1 cellular context compared by ENCODE assay signal in the genomic region with DNA sequence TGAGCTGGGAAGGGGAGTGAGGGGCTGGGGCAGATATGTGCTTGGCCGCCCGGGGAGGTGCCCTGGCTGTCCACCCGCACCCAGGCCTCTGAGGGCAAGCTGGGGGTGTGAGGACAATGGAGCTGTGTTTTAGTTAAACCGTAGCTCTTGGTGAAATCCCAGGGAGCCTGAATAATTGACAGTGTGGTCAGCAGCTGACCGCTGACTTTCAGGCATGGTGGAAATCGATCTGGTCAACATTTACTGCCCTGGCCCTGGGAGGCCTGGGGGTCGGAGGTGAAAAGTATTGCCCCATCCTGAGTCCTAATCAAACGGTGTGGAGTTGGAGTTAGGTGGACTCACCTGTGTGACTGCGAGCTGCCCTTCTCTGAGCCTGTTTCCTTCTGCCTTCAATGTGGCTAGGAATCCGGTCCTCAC.
TF ChIP-seq lines count a peak whose summit lies in the region.

No MANE protein-coding gene starts in this region.

TF ChIP-seq in HepG2, 621 proteins besides CTCF, POLR2A, EP300 and RAD21 (continued from another document and continues in another):
- TF ChIP-seq, protein P1, sequence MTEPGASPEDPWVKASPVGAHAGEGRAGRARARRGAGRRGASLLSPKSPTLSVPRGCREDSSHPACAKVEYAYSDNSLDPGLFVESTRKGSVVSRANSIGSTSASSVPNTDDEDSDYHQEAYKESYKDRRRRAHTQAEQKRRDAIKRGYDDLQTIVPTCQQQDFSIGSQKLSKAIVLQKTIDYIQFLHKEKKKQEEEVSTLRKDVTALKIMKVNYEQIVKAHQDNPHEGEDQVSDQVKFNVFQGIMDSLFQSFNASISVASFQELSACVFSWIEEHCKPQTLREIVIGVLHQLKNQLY (CRISPR knock-in tag; IDR thresholded peaks at IDR 0.05) = peak; percentile 69; the same call in 1 of the 2 replicates
- TF ChIP-seq SP4 (CRISPR knock-in tag; IDR thresholded peaks at IDR 0.05) = peak; percentile 60; the same call in 1 of the 2 replicates
- TF ChIP-seq RXRB (CRISPR knock-in tag; IDR thresholded peaks at IDR 0.05; ENCODE audit: borderline replicate concordance) = peak; percentile 90
- TF ChIP-seq CC2D1A (CRISPR knock-in tag; IDR thresholded peaks at IDR 0.05) = no peak
- TF ChIP-seq ZNF75D (CRISPR knock-in tag; IDR thresholded peaks at IDR 0.05; ENCODE audit: borderline replicate concordance) = no peak
- TF ChIP-seq NR2F2 (IDR thresholded peaks at IDR 0.05; ENCODE audit: borderline replicate concordance, low read depth) = peak; percentile 98
- no peak for TF ChIP-seq ZNF496 (CRISPR knock-in tag; IDR thresholded peaks at IDR 0.05; ENCODE audit: insufficient replicate concordance)
- no peak for TF ChIP-seq ZNF33B (CRISPR knock-in tag; IDR thresholded peaks at IDR 0.05)
- TF ChIP-seq SMC3 (IDR thresholded peaks at IDR 0.05; ENCODE audit: low read length) = 0 out of 2 replicates have a peak, but pooled peaks have one; percentile 12
- TF ChIP-seq, protein P2, sequence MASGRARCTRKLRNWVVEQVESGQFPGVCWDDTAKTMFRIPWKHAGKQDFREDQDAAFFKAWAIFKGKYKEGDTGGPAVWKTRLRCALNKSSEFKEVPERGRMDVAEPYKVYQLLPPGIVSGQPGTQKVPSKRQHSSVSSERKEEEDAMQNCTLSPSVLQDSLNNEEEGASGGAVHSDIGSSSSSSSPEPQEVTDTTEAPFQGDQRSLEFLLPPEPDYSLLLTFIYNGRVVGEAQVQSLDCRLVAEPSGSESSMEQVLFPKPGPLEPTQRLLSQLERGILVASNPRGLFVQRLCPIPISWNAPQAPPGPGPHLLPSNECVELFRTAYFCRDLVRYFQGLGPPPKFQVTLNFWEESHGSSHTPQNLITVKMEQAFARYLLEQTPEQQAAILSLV (CRISPR knock-in tag; IDR thresholded peaks at IDR 0.05; ENCODE audit: borderline replicate concordance) = peak; percentile 62; the same call in 1 of the 2 replicates
- peak; percentile 83 for TF ChIP-seq FOSL2 (CRISPR knock-in tag; IDR thresholded peaks at IDR 0.05)
- TF ChIP-seq, protein P3, sequence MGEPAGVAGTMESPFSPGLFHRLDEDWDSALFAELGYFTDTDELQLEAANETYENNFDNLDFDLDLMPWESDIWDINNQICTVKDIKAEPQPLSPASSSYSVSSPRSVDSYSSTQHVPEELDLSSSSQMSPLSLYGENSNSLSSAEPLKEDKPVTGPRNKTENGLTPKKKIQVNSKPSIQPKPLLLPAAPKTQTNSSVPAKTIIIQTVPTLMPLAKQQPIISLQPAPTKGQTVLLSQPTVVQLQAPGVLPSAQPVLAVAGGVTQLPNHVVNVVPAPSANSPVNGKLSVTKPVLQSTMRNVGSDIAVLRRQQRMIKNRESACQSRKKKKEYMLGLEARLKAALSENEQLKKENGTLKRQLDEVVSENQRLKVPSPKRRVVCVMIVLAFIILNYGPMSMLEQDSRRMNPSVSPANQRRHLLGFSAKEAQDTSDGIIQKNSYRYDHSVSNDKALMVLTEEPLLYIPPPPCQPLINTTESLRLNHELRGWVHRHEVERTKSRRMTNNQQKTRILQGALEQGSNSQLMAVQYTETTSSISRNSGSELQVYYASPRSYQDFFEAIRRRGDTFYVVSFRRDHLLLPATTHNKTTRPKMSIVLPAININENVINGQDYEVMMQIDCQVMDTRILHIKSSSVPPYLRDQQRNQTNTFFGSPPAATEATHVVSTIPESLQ (CRISPR knock-in tag; conservative IDR thresholded peaks at IDR 0.05) = no peak
- peak; percentile 65; the same call in 1 of the 2 replicates for TF ChIP-seq TBX3 (IDR thresholded peaks at IDR 0.05; ENCODE audit: borderline replicate concordance)
- TF ChIP-seq, protein P4, sequence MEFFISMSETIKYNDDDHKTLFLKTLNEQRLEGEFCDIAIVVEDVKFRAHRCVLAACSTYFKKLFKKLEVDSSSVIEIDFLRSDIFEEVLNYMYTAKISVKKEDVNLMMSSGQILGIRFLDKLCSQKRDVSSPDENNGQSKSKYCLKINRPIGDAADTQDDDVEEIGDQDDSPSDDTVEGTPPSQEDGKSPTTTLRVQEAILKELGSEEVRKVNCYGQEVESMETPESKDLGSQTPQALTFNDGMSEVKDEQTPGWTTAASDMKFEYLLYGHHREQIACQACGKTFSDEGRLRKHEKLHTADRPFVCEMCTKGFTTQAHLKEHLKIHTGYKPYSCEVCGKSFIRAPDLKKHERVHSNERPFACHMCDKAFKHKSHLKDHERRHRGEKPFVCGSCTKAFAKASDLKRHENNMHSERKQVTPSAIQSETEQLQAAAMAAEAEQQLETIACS (CRISPR knock-in tag; IDR thresholded peaks at IDR 0.05) = no peak
- 0 out of 2 replicates have a peak, but pooled peaks have one; percentile 14 for TF ChIP-seq GATAD1 (CRISPR knock-in tag; IDR thresholded peaks at IDR 0.05)
- TF ChIP-seq HMG20B (CRISPR knock-in tag; conservative IDR thresholded peaks at IDR 0.05) = peak; percentile 64; the same call in 1 of the 2 replicates
- no peak; the same call in 1 of the 2 replicates for TF ChIP-seq ARNT2 (CRISPR knock-in tag; IDR thresholded peaks at IDR 0.05; ENCODE audit: low read depth)
- TF ChIP-seq, protein P5, sequence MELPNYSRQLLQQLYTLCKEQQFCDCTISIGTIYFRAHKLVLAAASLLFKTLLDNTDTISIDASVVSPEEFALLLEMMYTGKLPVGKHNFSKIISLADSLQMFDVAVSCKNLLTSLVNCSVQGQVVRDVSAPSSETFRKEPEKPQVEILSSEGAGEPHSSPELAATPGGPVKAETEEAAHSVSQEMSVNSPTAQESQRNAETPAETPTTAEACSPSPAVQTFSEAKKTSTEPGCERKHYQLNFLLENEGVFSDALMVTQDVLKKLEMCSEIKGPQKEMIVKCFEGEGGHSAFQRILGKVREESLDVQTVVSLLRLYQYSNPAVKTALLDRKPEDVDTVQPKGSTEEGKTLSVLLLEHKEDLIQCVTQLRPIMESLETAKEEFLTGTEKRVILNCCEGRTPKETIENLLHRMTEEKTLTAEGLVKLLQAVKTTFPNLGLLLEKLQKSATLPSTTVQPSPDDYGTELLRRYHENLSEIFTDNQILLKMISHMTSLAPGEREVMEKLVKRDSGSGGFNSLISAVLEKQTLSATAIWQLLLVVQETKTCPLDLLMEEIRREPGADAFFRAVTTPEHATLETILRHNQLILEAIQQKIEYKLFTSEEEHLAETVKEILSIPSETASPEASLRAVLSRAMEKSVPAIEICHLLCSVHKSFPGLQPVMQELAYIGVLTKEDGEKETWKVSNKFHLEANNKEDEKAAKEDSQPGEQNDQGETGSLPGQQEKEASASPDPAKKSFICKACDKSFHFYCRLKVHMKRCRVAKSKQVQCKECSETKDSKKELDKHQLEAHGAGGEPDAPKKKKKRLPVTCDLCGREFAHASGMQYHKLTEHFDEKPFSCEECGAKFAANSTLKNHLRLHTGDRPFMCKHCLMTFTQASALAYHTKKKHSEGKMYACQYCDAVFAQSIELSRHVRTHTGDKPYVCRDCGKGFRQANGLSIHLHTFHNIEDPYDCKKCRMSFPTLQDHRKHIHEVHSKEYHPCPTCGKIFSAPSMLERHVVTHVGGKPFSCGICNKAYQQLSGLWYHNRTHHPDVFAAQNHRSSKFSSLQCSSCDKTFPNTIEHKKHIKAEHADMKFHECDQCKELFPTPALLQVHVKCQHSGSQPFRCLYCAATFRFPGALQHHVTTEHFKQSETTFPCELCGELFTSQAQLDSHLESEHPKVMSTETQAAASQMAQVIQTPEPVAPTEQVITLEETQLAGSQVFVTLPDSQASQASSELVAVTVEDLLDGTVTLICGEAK (IDR thresholded peaks at IDR 0.05) = no peak
- TF ChIP-seq, protein P5 (CRISPR knock-in tag; IDR thresholded peaks at IDR 0.05) = peak; percentile 54; the same call in 1 of the 2 replicates
- TF ChIP-seq ZSCAN30 (CRISPR knock-in tag; IDR thresholded peaks at IDR 0.05) = no peak
- peak; percentile 90; the same call in 1 of the 2 replicates for TF ChIP-seq ZNF292 (CRISPR knock-in tag; IDR thresholded peaks at IDR 0.05; ENCODE audit: borderline replicate concordance, low read depth)
- TF ChIP-seq SNAPC2 (CRISPR knock-in tag; IDR thresholded peaks at IDR 0.05) = no peak
- TF ChIP-seq, protein P6, sequence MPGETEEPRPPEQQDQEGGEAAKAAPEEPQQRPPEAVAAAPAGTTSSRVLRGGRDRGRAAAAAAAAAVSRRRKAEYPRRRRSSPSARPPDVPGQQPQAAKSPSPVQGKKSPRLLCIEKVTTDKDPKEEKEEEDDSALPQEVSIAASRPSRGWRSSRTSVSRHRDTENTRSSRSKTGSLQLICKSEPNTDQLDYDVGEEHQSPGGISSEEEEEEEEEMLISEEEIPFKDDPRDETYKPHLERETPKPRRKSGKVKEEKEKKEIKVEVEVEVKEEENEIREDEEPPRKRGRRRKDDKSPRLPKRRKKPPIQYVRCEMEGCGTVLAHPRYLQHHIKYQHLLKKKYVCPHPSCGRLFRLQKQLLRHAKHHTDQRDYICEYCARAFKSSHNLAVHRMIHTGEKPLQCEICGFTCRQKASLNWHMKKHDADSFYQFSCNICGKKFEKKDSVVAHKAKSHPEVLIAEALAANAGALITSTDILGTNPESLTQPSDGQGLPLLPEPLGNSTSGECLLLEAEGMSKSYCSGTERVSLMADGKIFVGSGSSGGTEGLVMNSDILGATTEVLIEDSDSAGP (CRISPR knock-in tag; IDR thresholded peaks at IDR 0.05; ENCODE audit: borderline replicate concordance) = peak; percentile 76
- TF ChIP-seq ZNF772 (CRISPR knock-in tag; IDR thresholded peaks at IDR 0.05) = peak; percentile 96
- TF ChIP-seq SIN3A (IDR thresholded peaks at IDR 0.05; ENCODE audit: borderline replicate concordance, low read depth, low read length) = no peak
- TF ChIP-seq ZNF891 (CRISPR knock-in tag; IDR thresholded peaks at IDR 0.05) = no peak
- TF ChIP-seq, protein P7, sequence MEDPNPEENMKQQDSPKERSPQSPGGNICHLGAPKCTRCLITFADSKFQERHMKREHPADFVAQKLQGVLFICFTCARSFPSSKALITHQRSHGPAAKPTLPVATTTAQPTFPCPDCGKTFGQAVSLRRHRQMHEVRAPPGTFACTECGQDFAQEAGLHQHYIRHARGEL (CRISPR knock-in tag; IDR thresholded peaks at IDR 0.05) = no peak
- TF ChIP-seq ISX (CRISPR knock-in tag; conservative IDR thresholded peaks at IDR 0.05) = no peak
- TF ChIP-seq ZNF564 (CRISPR knock-in tag; IDR thresholded peaks at IDR 0.05) = peak; percentile 62; the same call in 1 of the 2 replicates
- no peak for TF ChIP-seq ZNF510 (CRISPR knock-in tag; IDR thresholded peaks at IDR 0.05; ENCODE audit: low read depth)
- no peak for TF ChIP-seq SRF (IDR thresholded peaks at IDR 0.05; ENCODE audit: low read depth, low read length)
- no peak for TF ChIP-seq ZNF143 (CRISPR knock-in tag; IDR thresholded peaks at IDR 0.05)
- 0 out of 2 replicates have a peak, but pooled peaks have one; percentile 28 for TF ChIP-seq ZNF709 (CRISPR knock-in tag; IDR thresholded peaks at IDR 0.05)
- no peak for TF ChIP-seq SNRNP70 (IDR thresholded peaks at IDR 0.05; ENCODE audit: low read depth, low read length)
- no peak; the same call in 1 of the 2 replicates for TF ChIP-seq ZNF460 (CRISPR knock-in tag; IDR thresholded peaks at IDR 0.05; ENCODE audit: borderline replicate concordance)
- TF ChIP-seq DR1 (CRISPR knock-in tag; IDR thresholded peaks at IDR 0.05) = no peak
- TF ChIP-seq, protein P8, sequence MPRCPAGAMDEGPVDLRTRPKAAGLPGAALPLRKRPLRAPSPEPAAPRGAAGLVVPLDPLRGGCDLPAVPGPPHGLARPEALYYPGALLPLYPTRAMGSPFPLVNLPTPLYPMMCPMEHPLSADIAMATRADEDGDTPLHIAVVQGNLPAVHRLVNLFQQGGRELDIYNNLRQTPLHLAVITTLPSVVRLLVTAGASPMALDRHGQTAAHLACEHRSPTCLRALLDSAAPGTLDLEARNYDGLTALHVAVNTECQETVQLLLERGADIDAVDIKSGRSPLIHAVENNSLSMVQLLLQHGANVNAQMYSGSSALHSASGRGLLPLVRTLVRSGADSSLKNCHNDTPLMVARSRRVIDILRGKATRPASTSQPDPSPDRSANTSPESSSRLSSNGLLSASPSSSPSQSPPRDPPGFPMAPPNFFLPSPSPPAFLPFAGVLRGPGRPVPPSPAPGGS (CRISPR knock-in tag; IDR thresholded peaks at IDR 0.05) = peak; percentile 26; the same call in 1 of the 2 replicates
- TF ChIP-seq ZNF557 (CRISPR knock-in tag; IDR thresholded peaks at IDR 0.05) = no peak
- TF ChIP-seq ZNF780A (CRISPR knock-in tag; IDR thresholded peaks at IDR 0.05) = no peak
- TF ChIP-seq MYNN (CRISPR knock-in tag; IDR thresholded peaks at IDR 0.05; ENCODE audit: low read depth) = no peak
- TF ChIP-seq KLF6 (CRISPR knock-in tag; IDR thresholded peaks at IDR 0.05) = no peak
- TF ChIP-seq ZFP82 (CRISPR knock-in tag; IDR thresholded peaks at IDR 0.05; ENCODE audit: borderline replicate concordance) = no peak
- TF ChIP-seq FOXK1 (CRISPR knock-in tag; IDR thresholded peaks at IDR 0.05; ENCODE audit: borderline replicate concordance, low read depth) = peak; percentile 40; the same call in 1 of the 2 replicates
- TF ChIP-seq, protein P9, sequence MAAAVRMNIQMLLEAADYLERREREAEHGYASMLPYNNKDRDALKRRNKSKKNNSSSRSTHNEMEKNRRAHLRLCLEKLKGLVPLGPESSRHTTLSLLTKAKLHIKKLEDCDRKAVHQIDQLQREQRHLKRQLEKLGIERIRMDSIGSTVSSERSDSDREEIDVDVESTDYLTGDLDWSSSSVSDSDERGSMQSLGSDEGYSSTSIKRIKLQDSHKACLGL (CRISPR knock-in tag; IDR thresholded peaks at IDR 0.05) = no peak
- no peak for TF ChIP-seq MED13 (CRISPR knock-in tag; IDR thresholded peaks at IDR 0.05)
- no peak for TF ChIP-seq ZNF724P (CRISPR knock-in tag; IDR thresholded peaks at IDR 0.05; ENCODE audit: borderline replicate concordance)
- no peak for TF ChIP-seq ATRX (CRISPR knock-in tag; IDR thresholded peaks at IDR 0.05; ENCODE audit: borderline replicate concordance)
- TF ChIP-seq SPEN (CRISPR knock-in tag; IDR thresholded peaks at IDR 0.05; ENCODE audit: low read depth) = peak; percentile 65
